In genomic region chr10:70652761-70653657, GRCh38 we compare ENCODE assay signal across 11 cellular contexts. TPM values are rescaled to one million over a fixed set of nuclear protein-coding genes. Genes with fewer than 3 reads are reported as not detected.
DNase-seq lines count a peak whose midpoint lies in the region; ATAC-seq and TF ChIP-seq lines count a peak whose summit lies in the region.
"Had no signal": no experiment of that assay in that cellular context is flagged by ENCODE, and none has a peak within 500 bp of the region (broad histone marks: within the 10 kb centered on the region; RNA-seq: fewer than 3 reads in every experiment).

No MANE protein-coding gene starts in this region.

- H3K36me3 ChIP-seq in MG63 = no peaks in the 10 kb centered on the region

- POLR2A ChIA-PET in AG04449 (lab: Yijun Ruan, JAX) = interaction anchor here (0.6 to 1.9 kb wide), 6 partner anchors 11 to 101 kb away, joined by 3 to 16 read pairs (median 4); no protein-coding TSS in a partner anchor
- POLR2A ChIA-PET in GM10248 (lab: Yijun Ruan, JAX) = interaction anchor here (0.6 to 0.7 kb wide), 2 partner anchors 54 to 105 kb away, joined by 4 to 7 read pairs; no protein-coding TSS in a partner anchor

- no peak for ATAC-seq in HG02759 (IDR thresholded peaks at IDR 0.05; ENCODE audit: unreplicated experiment)
- ATAC-seq in GM19328 (IDR thresholded peaks at IDR 0.05; ENCODE audit: unreplicated experiment) = no peak

- no peak overlapping the region for H3K4me3 ChIP-seq in AG04449 (ENCODE audit: low read depth, low read length)
- no peak overlapping the region for H3K4me3 ChIP-seq in MG63
- no peak overlapping the region for H3K4me3 ChIP-seq in lower leg skin (ENCODE audit: low read depth, poor library complexity, severe bottlenecking)

- CTCF ChIA-PET in AG04449 (lab: Yijun Ruan, JAX) (interaction anchor here (0.8 to 1.2 kb wide), 8 partner anchors 8 to 108 kb away, joined by 3 to 4 read pairs (median 3); no protein-coding TSS in a partner anchor), GM10248 (lab: Yijun Ruan, JAX) (interaction anchor here (0.7 to 1.6 kb wide), 4 partner anchors 20 to 103 kb away, joined by 3 to 4 read pairs (median 4); no protein-coding TSS in a partner anchor)

- intact Hi-C loops in lower leg skin (cut with DNase I; ENCODE audit: low total_unique reads) = no loop called here

- H3K27me3 ChIP-seq in MG63 = no peaks in the 10 kb centered on the region

- DNase-seq in AG04449 (ENCODE audit: low read depth, low spot score) = peak; percentile 96
- DNase-seq in MG63 = peak; percentile 97
- DNase-seq in dermis blood vessel endothelial cell = peak; percentile 11
- DNase-seq in lower leg skin (ENCODE audit: low spot score in 2 of 2) = peak; percentile 12 to 83
- no peak for DNase-seq in GM10248 (ENCODE audit: extremely low spot score)
- no peak for DNase-seq in middle frontal gyrus (ENCODE audit: extremely low spot score, low spot score)
- DNase-seq: CD4-positive, CD25-positive, alpha-beta regulatory T cell; NCI-H2171; stimulated activated CD4-positive, alpha-beta T cell treated with anti-CD3 and anti-CD28 coated beads, Interleukin-4, amount 100 ng/mL, for 1 hour had no signal

- no peak for TF ChIP-seq POLR2A in lower leg skin (IDR thresholded peaks at IDR 0.05)

- H3K9me3 ChIP-seq in MG63 = no peaks in the 10 kb centered on the region

- WGBS in lower leg skin, 2 donors = 32 to 33% methylated on average over 16 of the region's 16 CpGs

- TF ChIP-seq CTCF in AG04449 (IDR thresholded peaks at IDR 0.05; ENCODE audit: insufficient read depth, low read length, missing control alignments) (no peak), lower leg skin (IDR thresholded peaks at IDR 0.05) (no peak), GM10248 (IDR thresholded peaks at IDR 0.05; ENCODE audit: control extremely low read depth, extremely low read depth, low read depth, missing control alignments) (no peak)

RNA-seq across cellular contexts. Expression of gene ADAMTS14, which starts 19.3 kb away (rescaled TPM):
- 1.6 and 2.7 TPM in 2 replicates for total RNA-seq in MG63 (2014; rRNA removed; shearing (Covaris generic); ENCODE audit: low replicate concordance)
- total RNA-seq in dermis blood vessel endothelial cell = under 0.01 and 0.05 TPM in 2 replicates
- total RNA-seq in lower leg skin = 1 to 10 TPM in 1 of 4 donors, under 1 TPM in 2, not detected in 1; 0.22 to 1.0 (median 0.34) TPM
- total RNA-seq: CD4-positive, CD25-positive, alpha-beta regulatory T cell had no signal

RNA-seq across cellular contexts. Expression of gene PRF1, which starts 50.5 kb away (rescaled TPM):
- total RNA-seq in MG63 (2014; rRNA removed; shearing (Covaris generic); ENCODE audit: low replicate concordance) = not detected in 2 replicates
- total RNA-seq in dermis blood vessel endothelial cell = not detected in 2 replicates
- 1 to 10 TPM in 2 of 4 donors, under 1 TPM in 2; 0.36 to 1.4 (median 1.1) TPM for total RNA-seq in lower leg skin

Comparison
In these comparisons a context has a peak if more than half of its experiments do, and no peak if none do; other contexts are left out.
1. DNase-seq: peak in AG04449 (single experiment), MG63 (single experiment), dermis blood vessel endothelial cell (single experiment) and lower leg skin (2 of 2); none in GM10248 (single experiment) and middle frontal gyrus (single experiment).